Comparison of ENCODE assay signal across 8 cellular contexts in genomic region chr5:33969572-33970452, GRCh38. TPM values are rescaled to one million over a fixed set of nuclear protein-coding genes. Genes with fewer than 3 reads are reported as not detected.
A peak's percentile ranks its signal among the peaks of the same experiment; 100 is the strongest.
DNase-seq lines count a peak whose midpoint lies in the region; ATAC-seq and TF ChIP-seq lines count a peak whose summit lies in the region.

No MANE protein-coding gene starts in this region.

- TF ChIP-seq CTCF in Caco-2 (IDR thresholded peaks at IDR 0.05; ENCODE audit: insufficient read depth in 1 of 2, low read depth in 1 of 2, low read length in 1 of 2, severe bottlenecking in 1 of 2, unreplicated experiment in 1 of 2): peak; percentile 62 to 74
- peak; percentile 81 for TF ChIP-seq CTCF in OCI-LY3 (IDR thresholded peaks at IDR 0.05; ENCODE audit: low read depth, low read length)
- peak; percentile 43 for TF ChIP-seq CTCF in lung (IDR thresholded peaks at IDR 0.05; ENCODE audit: control extremely low read depth, extremely low read depth)

- no peaks in the 10 kb centered on the region for H3K36me3 ChIP-seq in Caco-2 (ENCODE audit: control insufficient read depth, insufficient read depth, low read length)
- H3K36me3 ChIP-seq in OCI-LY3 (replicated peaks; ENCODE audit: low read depth, low read length): no peaks in the 10 kb centered on the region
- no peaks in the 10 kb centered on the region for H3K36me3 ChIP-seq in lung (ENCODE audit: control insufficient read depth in 2 of 2, insufficient read depth in 2 of 2, low read length in 2 of 2)

- no peaks in the 10 kb centered on the region for H3K36me3 Mint-ChIP-seq in Caco-2 (ENCODE audit: insufficient read depth, unreplicated experiment)

- 51 to 53% methylated on average over 10 of the region's 10 CpGs for WGBS in lung, 2 donors

- no peaks in the 10 kb centered on the region for H3K9me3 Mint-ChIP-seq in Caco-2 (ENCODE audit: unreplicated experiment)

- no peaks in the 10 kb centered on the region for H3K79me2 ChIP-seq in OCI-LY3 (ENCODE audit: low read length)

- H3K27ac ChIP-seq in OCI-LY3 (ENCODE audit: low read length) (no peak overlapping the region), lung (ENCODE audit: low read depth in 1 of 2, low read length in 1 of 2) (no peak overlapping the region)

- CTCF ChIA-PET in Caco-2 (lab: Charles Lee): interaction anchor here (0.6 to 2.0 kb wide), 8 partner anchors 15 to 1681 kb away, joined by 3 to 8 read pairs (median 4); partner anchors contain the start of gene SLC45A2

- no TSS peak for BruUV-seq in Caco-2 (replicated peaks; lab: Mats Ljungman, UMichigan)

- H3K27me3 ChIP-seq in Caco-2 (replicated peaks; ENCODE audit: control insufficient read depth, insufficient read depth, low read length) (no peaks in the 10 kb centered on the region), OCI-LY3 (ENCODE audit: low read depth, low read length) (no peaks in the 10 kb centered on the region), lung (ENCODE audit: control insufficient read depth, insufficient read depth) (no peaks in the 10 kb centered on the region)

- no peak overlapping the region for H3K4me3 Mint-ChIP-seq in Caco-2 (ENCODE audit: unreplicated experiment)

- no peak overlapping the region for H3K9ac ChIP-seq in OCI-LY3 (ENCODE audit: low read length)

- 0 out of 2 replicates have a peak overlapping the region, but pooled peaks have one; percentile 24 for H3K4me2 ChIP-seq in OCI-LY3 (ENCODE audit: low read length)

- POLR2A ChIA-PET in Caco-2 (lab: Charles Lee): no interaction called here

- ATAC-seq in HG03354 (IDR thresholded peaks at IDR 0.05; ENCODE audit: poor library complexity, severe bottlenecking, unreplicated experiment) (peak; percentile 84), lung (ENCODE audit: insufficient read depth, low FRiP score) (no peak), GM21447 (IDR thresholded peaks at IDR 0.05; ENCODE audit: unreplicated experiment) (no peak)

- peaks cover 3% of the 10 kb centered on the region; the same call in 1 of the 2 replicates for H3K4me1 ChIP-seq in Caco-2
- H3K4me1 ChIP-seq in OCI-LY3 (ENCODE audit: low read length): peaks cover 14% of the 10 kb centered on the region
- no peaks in the 10 kb centered on the region for H3K4me1 ChIP-seq in lung (ENCODE audit: control insufficient read depth in 2 of 2, insufficient read depth in 2 of 2, low read length in 2 of 2)

- H3K27ac Mint-ChIP-seq in Caco-2 (ENCODE audit: unreplicated experiment): no peak overlapping the region

- no peaks in the 10 kb centered on the region for H3K27me3 Mint-ChIP-seq in Caco-2 (ENCODE audit: insufficient read depth, unreplicated experiment)

- H3K4me3 ChIP-seq in Caco-2 (ENCODE audit: low read depth, low read length) (no peak overlapping the region), OCI-LY3 (ENCODE audit: low read length) (no peak overlapping the region), lung (no peak overlapping the region)

- peak; percentile 32 to 42 for DNase-seq in Caco-2
- peak; percentile 34 for DNase-seq in GM19238 (ENCODE audit: insufficient read length, low spot score)
- DNase-seq in dermis blood vessel endothelial cell: peak; percentile 55
- DNase-seq in lung (ENCODE audit: low spot score): no peak
- no peak for DNase-seq in mesenteric fat pad (ENCODE audit: low spot score)

- no peaks in the 10 kb centered on the region for H3K9me3 ChIP-seq in Caco-2
- no peaks in the 10 kb centered on the region for H3K9me3 ChIP-seq in OCI-LY3 (ENCODE audit: insufficient read depth, low read length)
- H3K9me3 ChIP-seq in lung (ENCODE audit: control insufficient read depth in 2 of 2, insufficient read depth in 1 of 2, low read length in 1 of 2): no peaks in the 10 kb centered on the region

- intact Hi-C loops in Caco-2 (cut with micrococcal nuclease; ENCODE audit: unreplicated experiment): loop anchor here (1.0 kb wide), 1 partner anchor 534 kb away; no protein-coding TSS in a partner anchor

- peaks cover 6% of the 10 kb centered on the region for H3K4me1 Mint-ChIP-seq in Caco-2 (ENCODE audit: low read depth, unreplicated experiment)

- H2AFZ ChIP-seq in OCI-LY3 (ENCODE audit: low read depth, low read length): peak overlapping the region; percentile 63; the same call in 1 of the 2 replicates

- H4K20me1 ChIP-seq in OCI-LY3 (ENCODE audit: insufficient read depth, low read length): no peaks in the 10 kb centered on the region

RNA-seq across cellular contexts. Expression of gene SLC45A2, which starts 14.7 kb away (rescaled TPM):
- 0.91 and 1.1 TPM in 2 replicates for total RNA-seq in Caco-2 (2022)
- 0.09 TPM in 1 of 2 replicates, not detected in the other for total RNA-seq in dermis blood vessel endothelial cell
- under 1 TPM in 1 of 2 donors, not detected in 1; 0.40 TPM for total RNA-seq in lung
- polyA plus RNA-seq in lung: under 1 TPM in 1 of 2 donors, not detected in 1; 0.03 TPM
- total RNA-seq in mesenteric fat pad: not detected

RNA-seq across cellular contexts. Expression of gene RXFP3, which starts 33.6 kb away (rescaled TPM):
- total RNA-seq in Caco-2 (2022) (not detected in 2 replicates), dermis blood vessel endothelial cell (not detected in 2 replicates), lung (under 1 TPM in 1 of 2 donors, not detected in 1; 0.26 TPM), mesenteric fat pad (not detected)
- not detected for polyA plus RNA-seq in lung

RNA-seq across cellular contexts. Expression of gene AMACR, which starts 38.0 kb away (rescaled TPM):
- total RNA-seq in Caco-2 (2022): 196 and 204 TPM in 2 replicates
- total RNA-seq in dermis blood vessel endothelial cell: 18.9 and 21.7 TPM in 2 replicates
- total RNA-seq in lung: 10 to 100 TPM in 1 of 2 donors, 1 to 10 TPM in 1; 9.0 to 16.1 TPM
- polyA plus RNA-seq in lung: 1 to 10 TPM; 5.9 to 7.4 TPM
- 5.6 TPM for total RNA-seq in mesenteric fat pad

Comparison
In these comparisons a context has a peak if more than half of its experiments do, and no peak if none do; other contexts are left out.
1. DNase-seq: peak in Caco-2 (2 of 2), GM19238 (single experiment) and dermis blood vessel endothelial cell (single experiment); none in lung (single experiment) and mesenteric fat pad (single experiment).
2. Peak in every context shown above with its lines, with median percentiles within 50 percentile points of each other: CTCF ChIP-seq.